Comparison of ENCODE assay signal across 8 cellular contexts in the genomic region with DNA sequence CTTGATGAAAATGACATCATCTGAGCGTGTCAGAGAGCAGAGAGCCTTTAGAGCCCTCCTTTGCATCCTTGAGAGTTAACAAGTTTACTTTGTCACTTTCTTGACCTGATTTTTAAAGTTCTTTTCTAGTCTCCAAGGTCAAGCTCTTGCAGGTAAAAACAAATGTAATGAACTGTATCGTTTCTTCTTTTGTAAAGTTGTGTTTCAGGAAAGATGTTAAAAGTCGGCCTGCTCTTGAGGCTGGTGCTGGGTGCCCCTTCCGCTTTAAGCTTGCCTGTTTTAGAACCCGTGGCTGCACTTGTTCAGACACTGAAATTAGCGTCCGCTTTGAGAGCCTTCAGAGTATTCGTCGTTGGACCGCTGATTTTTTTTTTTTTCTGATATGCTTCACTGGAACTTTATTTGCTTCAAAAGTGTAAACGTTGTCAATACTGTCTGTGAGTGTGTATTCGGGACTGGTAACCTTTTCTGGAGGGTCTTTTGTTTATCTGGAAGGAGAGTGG. TPM values are rescaled to one million over a fixed set of nuclear protein-coding genes. Genes with fewer than 3 reads are reported as not detected.
DNase-seq lines count a peak whose midpoint lies in the region; ATAC-seq and TF ChIP-seq lines count a peak whose summit lies in the region.

No MANE protein-coding gene starts in this region.

- H3K4me3 ChIP-seq in AG04449 (ENCODE audit: low read depth, low read length) (peak overlapping the region; percentile 75), esophagus muscularis mucosa (peak overlapping the region; percentile 89 to 97 (median 94))

- WGBS in esophagus muscularis mucosa: 2% methylated on average over 12 of the region's 12 CpGs

- in situ Hi-C loops in GM13977 (cut with MboI; ENCODE audit: low pct_unique_long_range_greater_than_20kb, low sequenced_read_pairs, unreplicated experiment): no loop called here

- H3K27ac ChIP-seq in esophagus muscularis mucosa (replicated peaks in 1 of 4): peak overlapping the region; percentile 88 to 95 (median 91)

- peaks cover 28% of the 10 kb centered on the region for H3K4me1 Mint-ChIP-seq in nephron progenitor cell

- H3K36me3 Mint-ChIP-seq in nephron progenitor cell (ENCODE audit: low read depth): no peaks in the 10 kb centered on the region

- no peaks in the 10 kb centered on the region for H3K27me3 ChIP-seq in esophagus muscularis mucosa

- H3K4me3 Mint-ChIP-seq in nephron progenitor cell: peak overlapping the region; percentile 92

- TF ChIP-seq CTCF in AG04449 (IDR thresholded peaks at IDR 0.05; ENCODE audit: insufficient read depth, low read length, missing control alignments) (no peak), GM13977 (IDR thresholded peaks at IDR 0.05; ENCODE audit: extremely low read depth, insufficient read depth, missing control alignments) (no peak), esophagus muscularis mucosa (IDR thresholded peaks at IDR 0.05) (no peak), nephron progenitor cell (IDR thresholded peaks at IDR 0.05) (no peak)

- H3K27ac Mint-ChIP-seq in nephron progenitor cell: peak overlapping the region; percentile 58

- DNase-seq in AG04449 (ENCODE audit: low read depth, low spot score) (no peak), GM13977 (ENCODE audit: low spot score) (peak; percentile 39), SKM-1 treated with dmso at 0.1 percent for 144 hours (lab: John Stamatoyannopoulos, UW; ENCODE audit: unreplicated experiment) (peak; percentile 36), esophagus muscularis mucosa (ENCODE audit: extremely low spot score) (no peak), nephron progenitor cell (no peak), UCSD-AML1 (lab: John Stamatoyannopoulos, UW; ENCODE audit: unreplicated experiment) (no peak)

- H3K4me1 ChIP-seq in esophagus muscularis mucosa: peaks cover 46 to 62% (median 58%) of the 10 kb centered on the region in 4 donors

- POLR2A ChIA-PET in AG04449 (lab: Yijun Ruan, JAX): interaction anchor here (1.4 kb wide), 1 partner anchor 11 kb away, joined by 10 read pairs; no protein-coding TSS in a partner anchor

- H3K9me3 Mint-ChIP-seq in nephron progenitor cell: no peaks in the 10 kb centered on the region

- TF ChIP-seq POLR2A in esophagus muscularis mucosa (IDR thresholded peaks at IDR 0.05; ENCODE audit: low read depth): no peak

- no peaks in the 10 kb centered on the region for H3K9me3 ChIP-seq in esophagus muscularis mucosa

- no peak for TF ChIP-seq EP300 in esophagus muscularis mucosa (IDR thresholded peaks at IDR 0.05)

- CTCF ChIA-PET in AG04449 (lab: Yijun Ruan, JAX): interaction anchor here (0.9 to 3.4 kb wide), 7 partner anchors 9 to 177 kb away, joined by 3 to 42 read pairs (median 4); no protein-coding TSS in a partner anchor

- no peak for ATAC-seq in GM21529 (IDR thresholded peaks at IDR 0.05; ENCODE audit: unreplicated experiment)
- no peak for ATAC-seq in GM18861 (IDR thresholded peaks at IDR 0.05; ENCODE audit: unreplicated experiment)

- peaks cover 7% of the 10 kb centered on the region for H3K27me3 Mint-ChIP-seq in nephron progenitor cell (ENCODE audit: low read depth, poor library complexity)

- no peaks in the 10 kb centered on the region for H3K36me3 ChIP-seq in esophagus muscularis mucosa

- intact Hi-C loops in esophagus muscularis mucosa (cut with DNase I): loop anchor here (5.0 kb wide), 2 partner anchors 52 to 83 kb away; partner anchors contain the start of gene ULK4

RNA-seq across cellular contexts. Expression of gene ULK4, which starts 52.6 kb away (rescaled TPM):
- total RNA-seq in esophagus muscularis mucosa: 10 to 100 TPM in 2 of 4 donors, 1 to 10 TPM in 2; 4.2 to 15.4 (median 11.0) TPM

Comparison
In these comparisons a context has a peak if more than half of its experiments do, and no peak if none do; other contexts are left out.
1. DNase-seq: peak in GM13977 (single experiment) and SKM-1 treated with dmso at 0.1 percent for 144 hours (single experiment); none in AG04449 (single experiment), esophagus muscularis mucosa (single experiment), nephron progenitor cell (single experiment) and UCSD-AML1 (single experiment).